ENCODE assay signal across 8 cellular contexts in genomic region chr10:24554036-24554435, GRCh38.
"Had no signal": no experiment of that assay in that cellular context is flagged by ENCODE, and none has a peak within 500 bp of the region (broad histone marks: within the 10 kb centered on the region; RNA-seq: fewer than 3 reads in every experiment).

No MANE protein-coding gene starts in this region.

- H3K4me3 ChIP-seq: GM23248, HAP-1 had no signal

- H3K9me3 ChIP-seq: HAP-1 had no signal

- H3K4me3 Mint-ChIP-seq: HFFc6, IgD-negative memory B cell had no signal

- H2AFZ ChIP-seq: GM23248 had no signal

- H3K9me3 Mint-ChIP-seq: HFFc6, IgD-negative memory B cell had no signal

- H3K36me3 ChIP-seq: HAP-1 had no signal

- H3K4me1 Mint-ChIP-seq: IgD-negative memory B cell had no signal

- H3K4me1 ChIP-seq: HAP-1 had no signal

- H3K27ac Mint-ChIP-seq: HFFc6 had no signal

- DNase-seq: GM23248, GOT3, H7, HFFc6 had no signal

- ATAC-seq: HCT116 had no signal

- H3K36me3 Mint-ChIP-seq: IgD-negative memory B cell had no signal

- H3K27ac ChIP-seq: GM23248, HL-60 had no signal

- H3K9ac ChIP-seq: GM23248 had no signal
